9 cellular contexts compared by ENCODE assay signal in genomic region chr1:99645699-99646531, GRCh38. TPM values are rescaled to one million over a fixed set of nuclear protein-coding genes. Genes with fewer than 3 reads are reported as not detected.
DNase-seq lines count a peak whose midpoint lies in the region; ATAC-seq, FAIRE-seq and TF ChIP-seq lines count a peak whose summit lies in the region.
"Had no signal": no experiment of that assay in that cellular context is flagged by ENCODE, and none has a peak within 500 bp of the region (broad histone marks: within the 10 kb centered on the region; RNA-seq: fewer than 3 reads in every experiment).

Gene PALMD (plus strand): TSS chr1:99646113. CDS start chr1:99646318, 205 bp downstream.

- peak; percentile 64 for FAIRE-seq in endothelial cell of umbilical vein (lab: Jason Lieb, UNC)

- H3K36me3 ChIP-seq in endothelial cell of umbilical vein (ENCODE audit: control insufficient read depth in 2 of 2, extremely low read depth in 1 of 2, insufficient read depth in 2 of 2, low read length in 2 of 2), result peaks cover 0 to 5% of the 10 kb centered on the region in 2 experiments

- peaks cover 42% of the 10 kb centered on the region for H3K4me1 ChIP-seq in endothelial cell of umbilical vein (ENCODE audit: control insufficient read depth, extremely low read depth, insufficient read depth, low read length)

- TF ChIP-seq POLR2A in endothelial cell of umbilical vein (IDR thresholded peaks at IDR 0.05; ENCODE audit: low read depth, low read length), result peak; percentile 93

- intact Hi-C loops in endothelial cell of umbilical vein (cut with micrococcal nuclease), result loop anchor here (1.0 to 5.0 kb wide), 3 partner anchors 102 to 319 kb away; no protein-coding TSS in a partner anchor

- no peaks in the 10 kb centered on the region for H3K9me3 ChIP-seq in endothelial cell of umbilical vein (replicated peaks; ENCODE audit: control insufficient read depth, insufficient read depth, low read length)

- H3K9ac ChIP-seq in endothelial cell of umbilical vein (replicated peaks; ENCODE audit: extremely low read depth, insufficient read depth, low read length), result peak within 1 kb of the TSS; percentile 98

- CTCF ChIA-PET in endothelial cell of umbilical vein (lab: Charles Lee), result interaction anchor here (0.7 to 7.0 kb wide), 18 partner anchors 10 to 465 kb away, joined by 3 to 47 read pairs (median 4); no protein-coding TSS in a partner anchor

- TSS peak; percentile 53 for BruUV-seq in endothelial cell of umbilical vein (replicated peaks; lab: Mats Ljungman, UMichigan)

- DNase-seq in AG08396 (ENCODE audit: low spot score) (peak; percentile 10), NCI-H524 (lab: John Stamatoyannopoulos, UW) (peak; percentile 79 to 82), endothelial cell of umbilical vein (ENCODE audit: low read depth, low spot score) (peak; percentile 86), myocyte (ENCODE audit: low read depth) (peak; percentile 89), NCI-H1436 (lab: John Stamatoyannopoulos, UW) (no peak), HuH-7 (ENCODE audit: low spot score) (no peak)
- DNase-seq in stimulated activated CD4-positive, alpha-beta T cell treated with anti-CD3 and anti-CD28 coated beads, Interleukin-2, amount 100 ng/mL, for 24 hours, result no peak
- DNase-seq: DND-41 had no signal

- peaks cover 52% of the 10 kb centered on the region for H3K79me2 ChIP-seq in endothelial cell of umbilical vein (ENCODE audit: control insufficient read depth, insufficient read depth, low read length)

- H3K27me3 ChIP-seq in endothelial cell of umbilical vein (ENCODE audit: control insufficient read depth in 2 of 2, insufficient read depth in 2 of 2, low read length in 2 of 2), result no peaks in the 10 kb centered on the region

- H3K4me3 ChIP-seq in endothelial cell of umbilical vein (replicated peaks in 1 of 3; ENCODE audit: insufficient read depth in 1 of 3, low read depth in 1 of 3, low read length in 3 of 3), result peak within 1 kb of the TSS; percentile 68 to 99 (median 90)

- H2AFZ ChIP-seq in endothelial cell of umbilical vein (ENCODE audit: low read depth, low read length), result peak within 1 kb of the TSS; percentile 14

- dilution Hi-C loops in endothelial cell of umbilical vein (cut with MboI; ENCODE audit: extremely low pct_ligation_motif_present, low sequenced_read_pairs), result no loop called here

- H3K4me2 ChIP-seq in endothelial cell of umbilical vein (ENCODE audit: insufficient read depth, low read length), result peak within 1 kb of the TSS; percentile 93

- POLR2A ChIA-PET in endothelial cell of umbilical vein (lab: Charles Lee), result interaction anchor here (0.7 to 2.5 kb wide), 8 partner anchors 10 to 164 kb away, joined by 3 to 9 read pairs (median 4); no protein-coding TSS in a partner anchor

- TF ChIP-seq CTCF in endothelial cell of umbilical vein (IDR thresholded peaks at IDR 0.05; ENCODE audit: extremely low read depth in 1 of 2, insufficient read depth in 1 of 2, low read depth in 1 of 2, low read length in 2 of 2), result no peak

- peak within 1 kb of the TSS; percentile 94 for H3K27ac ChIP-seq in endothelial cell of umbilical vein (ENCODE audit: insufficient read depth, low read depth, low read length)

- H4K20me1 ChIP-seq in endothelial cell of umbilical vein (replicated peaks; ENCODE audit: control insufficient read depth, extremely low read depth, insufficient read depth, low read length), result no peaks in the 10 kb centered on the region

- no peaks in the 10 kb centered on the region for H3K9me1 ChIP-seq in endothelial cell of umbilical vein (replicated peaks; ENCODE audit: control insufficient read depth, extremely low read depth, insufficient read depth, low read length)

- ATAC-seq in HG03097 (IDR thresholded peaks at IDR 0.05; ENCODE audit: low FRiP score, unreplicated experiment), result no peak

TF ChIP-seq in endothelial cell of umbilical vein, 7 proteins besides CTCF, POLR2A, EP300 and RAD21:
- TF ChIP-seq POLR2AphosphoS5 (IDR thresholded peaks at IDR 0.05; ENCODE audit: insufficient read depth, low read depth, low read length) (peak; percentile 90), MYC (IDR thresholded peaks at IDR 0.05; ENCODE audit: low read depth, low read length) (peak; percentile 46), MAX (IDR thresholded peaks at IDR 0.05; ENCODE audit: insufficient read depth, insufficient read length) (no peak)
TF ChIP-seq in endothelial cell of umbilical vein: peak in this region for 2.

RNA-seq across cellular contexts. Expression of gene PALMD, which starts in this region (rescaled TPM):
- total RNA-seq in endothelial cell of umbilical vein, result 137 and 140 TPM in 2 replicates
- polyA plus RNA-seq in endothelial cell of umbilical vein, result 40.2 and 52.6 TPM in 2 replicates
- 77.1 and 91.5 TPM in 2 replicates for polyA plus RNA-seq in endothelial cell of umbilical vein (2011; cell fraction: cytosol; rRNA removed)
- 207 and 208 TPM in 2 replicates for polyA plus RNA-seq in endothelial cell of umbilical vein (2011; cell fraction: nucleus; rRNA removed)
- polyA plus RNA-seq in endothelial cell of umbilical vein (2012), result 134 and 174 TPM in 2 replicates
- polyA minus RNA-seq in endothelial cell of umbilical vein, result 100 and 108 TPM in 2 replicates
- polyA minus RNA-seq in endothelial cell of umbilical vein (2011; cell fraction: cytosol; rRNA and poly(A)+ RNA removed), result 1.3 TPM
- polyA minus RNA-seq in endothelial cell of umbilical vein (2011; cell fraction: nucleus; rRNA and poly(A)+ RNA removed), result 278 and 328 TPM in 2 replicates
- total RNA-seq in myocyte, result 106 and 140 TPM in 2 replicates
- polyA plus RNA-seq in myocyte (2012), result 17.5 TPM

Comparison
In these comparisons a context has a peak if more than half of its experiments do, and no peak if none do; other contexts are left out.
1. DNase-seq: peak in AG08396 (single experiment), NCI-H524 (2 of 2), endothelial cell of umbilical vein (single experiment) and myocyte (single experiment); none in stimulated activated CD4-positive, alpha-beta T cell treated with anti-CD3 and anti-CD28 coated beads, Interleukin-2, amount 100 ng/mL, for 24 hours (0 of 2), NCI-H1436 (single experiment) and HuH-7 (single experiment).